9 cellular contexts compared by ENCODE assay signal in the genomic region with DNA sequence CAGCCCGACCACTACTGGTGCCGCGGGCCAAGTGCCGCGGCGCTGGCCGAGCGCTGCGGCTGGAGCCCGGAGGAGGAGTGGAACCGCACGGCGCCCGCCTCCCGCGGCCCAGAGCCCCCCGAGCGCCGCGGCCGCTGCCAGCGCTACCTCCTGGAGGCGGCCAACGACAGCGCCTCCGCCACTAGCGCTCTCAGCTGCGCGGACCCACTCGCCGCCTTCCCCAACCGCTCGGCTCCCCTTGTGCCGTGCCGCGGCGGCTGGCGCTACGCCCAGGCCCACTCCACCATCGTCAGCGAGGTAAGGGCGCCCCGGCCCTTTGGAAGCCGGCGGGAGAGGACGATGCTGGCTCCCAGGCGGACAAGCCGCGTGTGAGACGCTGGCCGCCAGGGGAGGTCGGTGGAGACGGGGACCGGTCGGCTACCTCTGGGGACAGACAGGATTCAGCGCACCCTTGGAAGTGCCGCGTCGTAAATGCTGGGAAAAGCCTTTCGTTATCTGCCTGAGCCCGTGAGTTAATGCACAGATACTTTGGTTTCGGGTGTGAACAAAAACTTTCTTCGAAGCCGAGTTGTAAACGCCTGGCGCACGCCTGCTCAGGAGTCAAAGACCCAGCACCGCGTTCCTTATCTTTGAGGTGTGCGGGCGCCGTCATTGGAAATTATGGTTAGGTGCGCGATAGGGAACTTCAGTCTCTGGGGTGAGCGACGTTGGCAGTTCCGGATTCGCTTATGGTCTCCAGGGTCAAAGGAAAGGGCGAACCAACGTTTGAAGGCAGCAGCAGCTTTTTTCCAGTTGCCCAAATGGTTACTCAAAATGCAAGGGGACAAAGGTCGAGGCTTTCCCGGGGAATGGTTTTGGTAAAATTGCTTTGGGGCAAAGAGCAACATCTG. TPM values are rescaled to one million over a fixed set of nuclear protein-coding genes. Genes with fewer than 3 reads are reported as not detected.
A peak's percentile ranks its signal among the peaks of the same experiment; 100 is the strongest.
DNase-seq lines count a peak whose midpoint lies in the region; ATAC-seq and TF ChIP-seq lines count a peak whose summit lies in the region.
"Had no signal": no experiment of that assay in that cellular context is flagged by ENCODE, and none has a peak within 500 bp of the region (broad histone marks: within the 10 kb centered on the region; RNA-seq: fewer than 3 reads in every experiment).

No MANE protein-coding gene starts in this region.

- CTCF ChIA-PET in SK-N-SH (lab: Yijun Ruan, JAX) (no interaction called here), GM10248 (lab: Yijun Ruan, JAX) (no interaction called here)

- no peak overlapping the region for H3K9ac ChIP-seq in SK-N-SH

- peaks cover 74% of the 10 kb centered on the region for H3K27me3 ChIP-seq in SK-N-SH (ENCODE audit: insufficient read depth)
- H3K27me3 ChIP-seq in left lung: peaks cover 4 to 58% of the 10 kb centered on the region in 2 donors
- no peaks in the 10 kb centered on the region for H3K27me3 ChIP-seq in thoracic aorta (replicated peaks; ENCODE audit: insufficient read depth)

- intact Hi-C loops in left lung (cut with DNase I): no loop called here

- H3K4me2 ChIP-seq in SK-N-SH: no peak overlapping the region

- H3K36me3 ChIP-seq in SK-N-SH (replicated peaks in 1 of 2; ENCODE audit: control insufficient read depth in 1 of 2, insufficient read depth in 2 of 2, low read length in 1 of 2) (no peaks in the 10 kb centered on the region), left lung (no peaks in the 10 kb centered on the region), thoracic aorta (no peaks in the 10 kb centered on the region)

- no peak overlapping the region for H2AFZ ChIP-seq in SK-N-SH (ENCODE audit: low read depth)

- TF ChIP-seq CTCF in SK-N-SH (IDR thresholded peaks at IDR 0.05) (no peak), choroid plexus epithelial cell (conservative IDR thresholded peaks at IDR 0.05; ENCODE audit: low read depth, low read length) (no peak), left lung (IDR thresholded peaks at IDR 0.05) (peak in 1 of 2 donors; percentile 10), thoracic aorta (IDR thresholded peaks at IDR 0.05) (peak; percentile 49), GM10248 (IDR thresholded peaks at IDR 0.05; ENCODE audit: control extremely low read depth, extremely low read depth, low read depth, missing control alignments) (no peak)

- H4K20me1 ChIP-seq in SK-N-SH (ENCODE audit: insufficient read depth): no peaks in the 10 kb centered on the region

- POLR2A ChIA-PET in SK-N-SH (lab: Yijun Ruan, JAX): no interaction called here
- POLR2A ChIA-PET in GM10248 (lab: Yijun Ruan, JAX): no interaction called here

- H3K4me1 ChIP-seq in SK-N-SH (ENCODE audit: control insufficient read depth in 1 of 2, insufficient read depth in 2 of 2, low read depth in 1 of 2, low read length in 1 of 2) (no peaks in the 10 kb centered on the region), left lung (no peaks in the 10 kb centered on the region), thoracic aorta (ENCODE audit: control insufficient read depth in 1 of 2, low read depth in 2 of 2) (peaks cover 10 to 38% of the 10 kb centered on the region in 2 donors)

- 7% methylated on average over 22 of the region's 82 CpGs for WGBS in SK-N-SH (ENCODE audit: low lambda C conversion rate)

- TF ChIP-seq EP300 in SK-N-SH (IDR thresholded peaks at IDR 0.05; ENCODE audit: borderline replicate concordance in 1 of 2, low read depth in 1 of 2, low read length in 1 of 2): no peak

- H3K27ac ChIP-seq in SK-N-SH (ENCODE audit: low read depth in 2 of 2, low read length in 1 of 2) (no peak overlapping the region), left lung (peak overlapping the region; percentile 44 to 53), thoracic aorta (peak overlapping the region; percentile 96 to 99)

- no peaks in the 10 kb centered on the region for H3F3A ChIP-seq in SK-N-SH (replicated peaks; ENCODE audit: insufficient read depth)

- DNase-seq in SK-N-SH (peak; percentile 27), choroid plexus epithelial cell (ENCODE audit: low read depth) (peak; percentile 15), left lung (peak in 1 of 2 donors; percentile 81), thoracic aorta (ENCODE audit: low spot score) (no peak), SK-N-DZ (ENCODE audit: low spot score) (no peak), GM10248 (ENCODE audit: extremely low spot score) (no peak)
- DNase-seq: erythroblast had no signal

- H3K9me2 ChIP-seq in SK-N-SH: no peaks in the 10 kb centered on the region

- no peak for TF ChIP-seq RAD21 in SK-N-SH (IDR thresholded peaks at IDR 0.05; ENCODE audit: low read length)

- H3K4me3 ChIP-seq in SK-N-SH (ENCODE audit: low read depth in 2 of 2, low read length in 1 of 2): no peak overlapping the region
- peak overlapping the region; percentile 50 for H3K4me3 ChIP-seq in choroid plexus epithelial cell (ENCODE audit: low read depth, low read length)
- H3K4me3 ChIP-seq in left lung: peak overlapping the region; percentile 32 to 42
- peak overlapping the region; percentile 95 for H3K4me3 ChIP-seq in thoracic aorta

- no peaks in the 10 kb centered on the region for H3K79me2 ChIP-seq in SK-N-SH (ENCODE audit: insufficient read depth)

- ATAC-seq in SK-N-SH treated with all-trans-retinoic acid at 6 μM for 48 hours (no peak; the same call in 2 of the 3 replicates), left lung (peak; percentile 49), thoracic aorta (ENCODE audit: insufficient number of reproducible peaks, low FRiP score, low read depth) (peak; percentile 26), GM19035 (IDR thresholded peaks at IDR 0.05; ENCODE audit: unreplicated experiment) (no peak)

- H3K9me3 ChIP-seq in SK-N-SH (no peaks in the 10 kb centered on the region), left lung (no peaks in the 10 kb centered on the region), thoracic aorta (no peaks in the 10 kb centered on the region)

TF ChIP-seq in SK-N-SH, 30 proteins besides CTCF, POLR2A, EP300 and RAD21:
- TF ChIP-seq ELF1 (IDR thresholded peaks at IDR 0.05): no peak
- TF ChIP-seq RXRA (IDR thresholded peaks at IDR 0.05; ENCODE audit: borderline replicate concordance, low read depth): no peak
- no peak for TF ChIP-seq FOXM1 (IDR thresholded peaks at IDR 0.05; ENCODE audit: low read depth)
TF ChIP-seq in SK-N-SH: peak in this region for 0.

TF ChIP-seq in SK-N-SH treated with all-trans-retinoic acid at 6 μM for 48 hours, 23 proteins besides CTCF, POLR2A, EP300 and RAD21:
- TF ChIP-seq TOX (CRISPR knock-in tag; IDR thresholded peaks at IDR 0.05; ENCODE audit: borderline replicate concordance) (no peak), GLIS3 (CRISPR knock-in tag; IDR thresholded peaks at IDR 0.05) (no peak), ZNF70 (CRISPR knock-in tag; IDR thresholded peaks at IDR 0.05) (no peak)

RNA-seq across cellular contexts. Expression of gene SLC22A3, which starts 0.6 kb away (rescaled TPM):
- polyA plus RNA-seq in SK-N-SH (2012; rRNA removed): not detected in 2 replicates
- polyA plus RNA-seq in SK-N-SH (2012; cell fraction: cytosol; rRNA removed): not detected in 2 replicates
- not detected in 2 replicates for polyA plus RNA-seq in SK-N-SH (2012; cell fraction: nucleus; rRNA removed)
- 10 to 100 TPM; 25.9 to 35.4 TPM for total RNA-seq in left lung
- total RNA-seq in thoracic aorta: 100 to 1,000 TPM in 1 of 2 donors, 10 to 100 TPM in 1; 91.5 to 144 TPM
- polyA plus RNA-seq in SK-N-DZ (2014; cell fraction: cytosol; rRNA removed): not detected in 2 replicates
- not detected in 2 replicates for polyA plus RNA-seq in SK-N-DZ (2014; cell fraction: nucleus; rRNA removed)

Comparison
In these comparisons a context has a peak if more than half of its experiments do, and no peak if none do; other contexts are left out.
1. DNase-seq: peak in SK-N-SH (single experiment) and choroid plexus epithelial cell (single experiment); none in thoracic aorta (single experiment), SK-N-DZ (single experiment) and GM10248 (single experiment).
2. H3K27ac ChIP-seq: peak in left lung (2 of 2) and thoracic aorta (2 of 2); none in SK-N-SH (0 of 2).
3. H3K4me3 ChIP-seq: peak in choroid plexus epithelial cell (single experiment), left lung (2 of 2) and thoracic aorta (single experiment); none in SK-N-SH (0 of 2).
4. ATAC-seq: peak in left lung (single experiment) and thoracic aorta (single experiment); none in SK-N-SH treated with all-trans-retinoic acid at 6 μM for 48 hours (single experiment) and GM19035 (single experiment).